Comparison of ENCODE assay signal across 10 cellular contexts in genomic region chr14:93033039-93033982, GRCh38.
DNase-seq lines count a peak whose midpoint lies in the region; ATAC-seq and TF ChIP-seq lines count a peak whose summit lies in the region.
"Had no signal": no experiment of that assay in that cellular context is flagged by ENCODE, and none has a peak within 500 bp of the region (broad histone marks: within the 10 kb centered on the region; RNA-seq: fewer than 3 reads in every experiment).

No MANE protein-coding gene starts in this region.

- H3K9me3 Mint-ChIP-seq in MCF 10A (ENCODE audit: unreplicated experiment) (no peaks in the 10 kb centered on the region), type B pancreatic cell (no peaks in the 10 kb centered on the region), HFFc6 (no peaks in the 10 kb centered on the region)

- TF ChIP-seq CTCF in MCF 10A (IDR thresholded peaks at IDR 0.05; ENCODE audit: unreplicated experiment) (no peak), mammary epithelial cell (conservative IDR thresholded peaks at IDR 0.05 in 1 of 2, IDR thresholded peaks at IDR 0.05 in 1 of 2; ENCODE audit: extremely low read depth in 1 of 2, insufficient read depth in 1 of 2, low read depth in 1 of 2, low read length in 2 of 2) (no peak), Peyer's patch (IDR thresholded peaks at IDR 0.05) (no peak), type B pancreatic cell (conservative IDR thresholded peaks at IDR 0.05) (no peak), HFFc6 (IDR thresholded peaks at IDR 0.05) (no peak)

- H3K27ac ChIP-seq in mammary epithelial cell (ENCODE audit: insufficient read depth, low read depth, low read length) = no peak overlapping the region
- peak overlapping the region; percentile 35 to 77 (median 56) for H3K27ac ChIP-seq in Peyer's patch
- peak overlapping the region; percentile 99 for H3K27ac ChIP-seq in layer of hippocampus (ENCODE audit: low read depth, low read length)
- H3K27ac ChIP-seq: thoracic aorta had no signal

- DNase-seq in MCF 10A (ENCODE audit: unreplicated experiment) = no peak
- no peak for DNase-seq in mammary epithelial cell
- DNase-seq in Peyer's patch = no peak
- DNase-seq in type B pancreatic cell (ENCODE audit: extremely low spot score, unreplicated experiment) = no peak
- DNase-seq in HFFc6 = no peak
- DNase-seq in AG08396 (ENCODE audit: low spot score) = no peak
- DNase-seq: DMS53 had no signal

- TF ChIP-seq POLR2A in Peyer's patch (IDR thresholded peaks at IDR 0.05) = no peak

- POLR2A ChIA-PET in MCF 10A (lab: Yijun Ruan, JAX) = interaction anchor here (0.7 kb wide), 1 partner anchor 912 kb away, joined by 3 read pairs; the partner anchor contains the start of genes CPSF2 and NDUFB1

- in situ Hi-C loops in mammary epithelial cell (cut with MboI; ENCODE audit: low sequenced_read_pairs in 2 of 2) = no loop called here

- H3K27ac Mint-ChIP-seq in MCF 10A (ENCODE audit: low read depth, unreplicated experiment) (peak overlapping the region; percentile 76), type B pancreatic cell (peak overlapping the region; percentile 74), HFFc6 (no peak overlapping the region)

- CTCF ChIA-PET in MCF 10A (lab: Yijun Ruan, JAX) = interaction anchor here (0.7 to 1.2 kb wide), 3 partner anchors 21 to 81 kb away, joined by 3 to 4 read pairs (median 3); no protein-coding TSS in a partner anchor
- CTCF ChIA-PET in mammary epithelial cell (lab: Charles Lee; ENCODE audit: low non-redundant PET) = no interaction called here

- no peak for ATAC-seq in HG02870 (IDR thresholded peaks at IDR 0.05; ENCODE audit: unreplicated experiment)

- dilution Hi-C loops in mammary epithelial cell (cut with HindIII; ENCODE audit: low sequenced_read_pairs) = no loop called here

- intact Hi-C loops in MCF 10A (cut with micrococcal nuclease) (no loop called here), mammary epithelial cell (cut with micrococcal nuclease) (no loop called here)

- peaks cover 55% of the 10 kb centered on the region for H3K4me1 Mint-ChIP-seq in MCF 10A (ENCODE audit: insufficient read depth, unreplicated experiment)
- peaks cover 38% of the 10 kb centered on the region for H3K4me1 Mint-ChIP-seq in type B pancreatic cell (ENCODE audit: unreplicated experiment)
- H3K4me1 Mint-ChIP-seq in HFFc6 (ENCODE audit: low read depth) = peaks cover 34% of the 10 kb centered on the region

- H4K20me1 ChIP-seq in mammary epithelial cell (ENCODE audit: insufficient read depth, low read length) = no peaks in the 10 kb centered on the region

- H3K27me3 Mint-ChIP-seq in MCF 10A (ENCODE audit: insufficient read depth, unreplicated experiment) (no peaks in the 10 kb centered on the region), type B pancreatic cell (no peaks in the 10 kb centered on the region), HFFc6 (ENCODE audit: insufficient read depth) (peaks cover 1% of the 10 kb centered on the region; the same call in 1 of the 2 replicates)

- no peak overlapping the region for H3K4me3 ChIP-seq in mammary epithelial cell (replicated peaks in 1 of 3; ENCODE audit: insufficient read depth in 1 of 3, low read depth in 2 of 3, low read length in 3 of 3)
- no peak overlapping the region for H3K4me3 ChIP-seq in Peyer's patch
- H3K4me3 ChIP-seq: thoracic aorta had no signal

- H3K9me3 ChIP-seq in mammary epithelial cell (replicated peaks; ENCODE audit: insufficient read depth, low read length) (no peaks in the 10 kb centered on the region), Peyer's patch (no peaks in the 10 kb centered on the region)
- H3K9me3 ChIP-seq: thoracic aorta had no signal

- peaks cover 56% of the 10 kb centered on the region for H3K4me1 ChIP-seq in mammary epithelial cell (ENCODE audit: insufficient read depth, low read length)
- peaks cover 12 to 68% (median 29%) of the 10 kb centered on the region in 4 donors for H3K4me1 ChIP-seq in Peyer's patch

- 78% methylated on average over 7 of the region's 7 CpGs for WGBS in mammary epithelial cell (ENCODE audit: low coverage, missing lambda C conversion rate)

- peaks cover 82% of the 10 kb centered on the region for H3K79me2 ChIP-seq in mammary epithelial cell (ENCODE audit: insufficient read depth, low read length)

- no peaks in the 10 kb centered on the region for H3K36me3 ChIP-seq in mammary epithelial cell (ENCODE audit: insufficient read depth, low read length)
- no peaks in the 10 kb centered on the region for H3K36me3 ChIP-seq in Peyer's patch
- H3K36me3 ChIP-seq: thoracic aorta had no signal

- H3K9ac ChIP-seq in mammary epithelial cell (ENCODE audit: insufficient read depth, low read length) = no peak overlapping the region

- H3K4me2 ChIP-seq in mammary epithelial cell (ENCODE audit: insufficient read depth, low read depth, low read length) = no peak overlapping the region

- H3K36me3 Mint-ChIP-seq in MCF 10A (ENCODE audit: insufficient read depth, unreplicated experiment) (peaks cover 12% of the 10 kb centered on the region), type B pancreatic cell (no peaks in the 10 kb centered on the region), HFFc6 (ENCODE audit: low read depth) (no peaks in the 10 kb centered on the region)

- H3K4me3 Mint-ChIP-seq in MCF 10A (ENCODE audit: unreplicated experiment) (no peak overlapping the region), type B pancreatic cell (peak overlapping the region; percentile 23), HFFc6 (no peak overlapping the region)

- BruUV-seq in MCF 10A (replicated peaks; lab: Mats Ljungman, UMichigan) = no TSS peak
- no TSS peak for BruUV-seq in mammary epithelial cell (replicated peaks; lab: Mats Ljungman, UMichigan)

- H3K27me3 ChIP-seq in mammary epithelial cell (ENCODE audit: insufficient read depth, low read length) (no peaks in the 10 kb centered on the region), Peyer's patch (no peaks in the 10 kb centered on the region), layer of hippocampus (ENCODE audit: control insufficient read depth, insufficient read depth, low read length) (no peaks in the 10 kb centered on the region)

- no peak overlapping the region for H2AFZ ChIP-seq in mammary epithelial cell (ENCODE audit: low read depth, low read length)
